ENCODE assay signal across 13 cellular contexts in genomic region chr21:38439957-38440356, GRCh38. TPM values are rescaled to one million over a fixed set of nuclear protein-coding genes. Genes with fewer than 3 reads are reported as not detected.
A peak's percentile ranks its signal among the peaks of the same experiment; 100 is the strongest.
DNase-seq lines count a peak whose midpoint lies in the region; ATAC-seq and TF ChIP-seq lines count a peak whose summit lies in the region.
"Had no signal": no experiment of that assay in that cellular context is flagged by ENCODE, and none has a peak within 500 bp of the region (broad histone marks: within the 10 kb centered on the region; RNA-seq: fewer than 3 reads in every experiment).

No MANE protein-coding gene starts in this region.

- no peak for ATAC-seq in Right ventricle myocardium superior (ENCODE audit: poor library complexity)
- ATAC-seq in GM21515 (IDR thresholded peaks at IDR 0.05; ENCODE audit: unreplicated experiment): no peak
- ATAC-seq: WTC11 had no signal

- WGBS in spleen, 5 donors: 17 to 47% (median 29%) methylated on average over 4 to 5 of the region's 5 CpGs

- H3K4me3 ChIP-seq in spleen: no peak overlapping the region
- H3K4me3 ChIP-seq: skin epidermis had no signal

- peak overlapping the region in 5 of 8 donors; percentile 2 to 61 (median 59) for H3K27ac ChIP-seq in spleen
- H3K27ac ChIP-seq: KMS-11, skin epidermis had no signal

- TF ChIP-seq POLR2A in spleen (IDR thresholded peaks at IDR 0.05): no peak

- peaks cover 0 to 24% (median 0%) of the 10 kb centered on the region in 6 donors for H3K36me3 ChIP-seq in spleen

- peaks cover 0 to 42% (median 17%) of the 10 kb centered on the region in 6 donors for H3K4me1 ChIP-seq in spleen

- no peaks in the 10 kb centered on the region for H3K9me3 ChIP-seq in spleen

- no peak for TF ChIP-seq CTCF in spleen (IDR thresholded peaks at IDR 0.05 in 8 of 11, conservative IDR thresholded peaks at IDR 0.05 in 3 of 11)

- DNase-seq in KBM-7 (peak; percentile 48), NCI-H2196 treated with DMSO at 0.1 percent for 48 hours (lab: John Stamatoyannopoulos, UW; ENCODE audit: unreplicated experiment) (peak; percentile 81), dermis blood vessel endothelial cell (peak; percentile 51), spleen (no peak), Right ventricle myocardium superior (no peak), COLO829 (ENCODE audit: low spot score) (no peak)
- DNase-seq: activated CD8-positive, alpha-beta memory T cell treated with anti-CD3 and anti-CD28 coated beads for 24 hours; CD4-positive, CD25-positive, alpha-beta regulatory T cell; nucleus accumbens had no signal

- in situ Hi-C loops in KBM-7 (cut with MboI; ENCODE audit: low pct_unique_long_range_greater_than_20kb, low sequenced_read_pairs): no loop called here

- intact Hi-C loops in spleen (cut with DNase I; ENCODE audit: low total_unique reads) (no loop called here), Right ventricle myocardium superior (cut with DNase I) (no loop called here)

- no peaks in the 10 kb centered on the region for H3K27me3 ChIP-seq in spleen (replicated peaks in 1 of 7)

RNA-seq across cellular contexts. Expression of gene ERG, which starts 58.3 kb away (rescaled TPM):
- total RNA-seq in dermis blood vessel endothelial cell (88.8 and 98.8 TPM in 2 replicates), spleen (10 to 100 TPM; 51.7 to 93.8 (median 65.0) TPM), Right ventricle myocardium superior (17.8 TPM)
- 10 to 100 TPM in 2 of 3 donors, 1 to 10 TPM in 1; 7.3 to 20.7 (median 11.2) TPM for polyA plus RNA-seq in spleen
- polyA plus RNA-seq: CD4-positive, CD25-positive, alpha-beta regulatory T cell had no signal

Comparison
In these comparisons a context has a peak if more than half of its experiments do, and no peak if none do; other contexts are left out.
1. DNase-seq: peak in KBM-7 (single experiment), NCI-H2196 treated with DMSO at 0.1 percent for 48 hours (single experiment) and dermis blood vessel endothelial cell (single experiment); none in spleen (single experiment), Right ventricle myocardium superior (single experiment) and COLO829 (single experiment).